Comparison of ENCODE assay signal across 7 cellular contexts in the genomic region with DNA sequence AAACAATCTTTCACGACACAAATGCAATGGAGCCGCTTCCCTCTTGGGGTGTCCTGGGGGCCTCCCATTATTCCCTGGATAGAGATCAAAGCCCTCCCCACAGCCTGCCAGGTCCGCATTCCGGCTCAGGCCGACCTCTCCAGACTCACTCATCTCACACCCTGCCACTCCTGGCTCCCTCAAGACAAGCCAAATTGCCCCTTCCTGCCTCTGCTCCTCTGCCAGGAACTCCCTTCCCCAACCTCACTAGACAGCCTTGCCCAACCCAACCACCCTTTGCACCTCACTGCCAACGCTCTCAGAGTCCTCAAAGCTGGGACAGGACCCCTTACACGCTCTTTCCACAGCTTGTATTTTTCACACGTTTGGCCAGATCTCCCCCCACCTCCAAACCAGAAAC. TPM values are rescaled to one million over a fixed set of nuclear protein-coding genes. Genes with fewer than 3 reads are reported as not detected.
A peak's percentile ranks its signal among the peaks of the same experiment; 100 is the strongest.
DNase-seq lines count a peak whose midpoint lies in the region; ATAC-seq and TF ChIP-seq lines count a peak whose summit lies in the region.

No MANE protein-coding gene starts in this region.

- TF ChIP-seq POLR2A in IMR-90 (IDR thresholded peaks at IDR 0.05; ENCODE audit: low read depth, low read length): no peak; the same call in 1 of the 2 replicates

- no peaks in the 10 kb centered on the region for H3K9me3 Mint-ChIP-seq in activated naive CD8-positive, alpha-beta T cell treated with anti-CD3 and anti-CD28 coated beads, Interleukin-2, amount 50 U/mL, for 24 hours

- H3K56ac ChIP-seq in IMR-90 (ENCODE audit: extremely low read depth, insufficient read depth, low read length): no peak overlapping the region

- no peak overlapping the region for H4K91ac ChIP-seq in IMR-90 (ENCODE audit: insufficient read depth, low read depth, low read length)

- peaks cover 33% of the 10 kb centered on the region for H3K4me1 Mint-ChIP-seq in activated naive CD8-positive, alpha-beta T cell treated with anti-CD3 and anti-CD28 coated beads, Interleukin-2, amount 50 U/mL, for 24 hours

- H2BK120ac ChIP-seq in IMR-90 (ENCODE audit: low read depth, low read length): no peak overlapping the region

- WGBS in IMR-90 (ENCODE audit: extremely low coverage in 2 of 2, insufficient read length in 1 of 2), 2 experiments: 48% methylated on average over 4 of the region's 8 CpGs; no CpG with 5 or more reads in 1 of the 2 experiments

- TF ChIP-seq CTCF in IMR-90 (conservative IDR thresholded peaks at IDR 0.05; ENCODE audit: low read depth, low read length): no peak
- TF ChIP-seq CTCF in left lung (IDR thresholded peaks at IDR 0.05): no peak

- H3K27ac Mint-ChIP-seq in activated naive CD8-positive, alpha-beta T cell treated with anti-CD3 and anti-CD28 coated beads, Interleukin-2, amount 50 U/mL, for 24 hours: peak overlapping the region; percentile 89

- POLR2A ChIA-PET in IMR-90 (lab: Charles Lee; ENCODE audit: unreplicated experiment): no interaction called here

- H3K4me3 ChIP-seq in IMR-90 (ENCODE audit: insufficient read depth, low read depth, low read length) (peak overlapping the region; percentile 99), left lung (peak overlapping the region; percentile 73 to 86)

- H2AK9ac ChIP-seq in IMR-90 (replicated peaks; ENCODE audit: low read depth, low read length, poor library complexity): peak overlapping the region; percentile 99

- H3K23ac ChIP-seq in IMR-90 (ENCODE audit: low read depth, low read length): peak overlapping the region; percentile 92

- H4K20me1 ChIP-seq in IMR-90 (ENCODE audit: insufficient read depth, low read length): peaks cover 46% of the 10 kb centered on the region

- H3K14ac ChIP-seq in IMR-90 (replicated peaks; ENCODE audit: low read depth, low read length): peak overlapping the region; percentile 63; the same call in 1 of the 2 replicates

- H2BK5ac ChIP-seq in IMR-90 (ENCODE audit: low read depth, low read length, poor library complexity, severe bottlenecking): no peak overlapping the region

- no TSS peak for BruUV-seq in IMR-90 (replicated peaks; lab: Mats Ljungman, UMichigan)

- H3K4me3 Mint-ChIP-seq in activated naive CD8-positive, alpha-beta T cell treated with anti-CD3 and anti-CD28 coated beads, Interleukin-2, amount 50 U/mL, for 24 hours: peak overlapping the region; percentile 92

- no peak overlapping the region for H2BK15ac ChIP-seq in IMR-90 (ENCODE audit: low read depth, low read length)

- no peak overlapping the region for H2BK20ac ChIP-seq in IMR-90 (ENCODE audit: low read depth, low read length)

- ATAC-seq in IMR-90 (ENCODE audit: low read depth): no peak
- peak; percentile 31 for ATAC-seq in activated naive CD8-positive, alpha-beta T cell treated with anti-CD3 and anti-CD28 coated beads, Interleukin-2, amount 50 U/mL, for 24 hours
- ATAC-seq in left lung: no peak

- dilution Hi-C loops in IMR-90 (cut with HindIII; ENCODE audit: low sequenced_read_pairs, unreplicated experiment): no loop called here

- H3K4me1 ChIP-seq in IMR-90 (ENCODE audit: control insufficient read depth, insufficient read depth, low read length): peaks cover 24% of the 10 kb centered on the region
- H3K4me1 ChIP-seq in left lung: peaks cover 14 to 51% of the 10 kb centered on the region in 2 donors

- H3K9me3 ChIP-seq in IMR-90 (ENCODE audit: control insufficient read depth, insufficient read depth, low read length) (no peaks in the 10 kb centered on the region), left lung (no peaks in the 10 kb centered on the region)

- H3K79me1 ChIP-seq in IMR-90 (ENCODE audit: low read depth in 1 of 2, low read length in 2 of 2): peaks cover 4 to 44% of the 10 kb centered on the region in 2 experiments

- no peak overlapping the region for H3K4ac ChIP-seq in IMR-90 (ENCODE audit: low read depth, low read length)

- no peaks in the 10 kb centered on the region for H3K27me3 Mint-ChIP-seq in activated naive CD8-positive, alpha-beta T cell treated with anti-CD3 and anti-CD28 coated beads, Interleukin-2, amount 50 U/mL, for 24 hours

- CTCF ChIA-PET in IMR-90 (lab: Yijun Ruan, JAX): no interaction called here

- H3K36me3 ChIP-seq in IMR-90 (ENCODE audit: control insufficient read depth, insufficient read depth, low read length): peaks cover 12% of the 10 kb centered on the region; the same call in 1 of the 2 replicates
- H3K36me3 ChIP-seq in left lung: peaks cover 0 to 18% of the 10 kb centered on the region in 2 donors

- no peak for DNase-seq in IMR-90
- no peak for DNase-seq in activated naive CD8-positive, alpha-beta T cell treated with anti-CD3 and anti-CD28 coated beads, Interleukin-2, amount 50 U/mL, for 24 hours
- DNase-seq in left lung: no peak
- DNase-seq in substantia nigra (lab: John Stamatoyannopoulos, UW): no peak
- no peak for DNase-seq in KG1 (lab: John Stamatoyannopoulos, UW)
- DNase-seq in NCI-H345 treated with DMSO at 0.1 percent for 48 hours (lab: John Stamatoyannopoulos, UW; ENCODE audit: unreplicated experiment): no peak
- no peak for DNase-seq in iPS-NIHi7 (ENCODE audit: extremely low spot score)

- H3K4me2 ChIP-seq in IMR-90 (ENCODE audit: low read depth, low read length): peak overlapping the region; percentile 99

- H3K36me3 Mint-ChIP-seq in activated naive CD8-positive, alpha-beta T cell treated with anti-CD3 and anti-CD28 coated beads, Interleukin-2, amount 50 U/mL, for 24 hours (ENCODE audit: low read depth): peaks cover 3% of the 10 kb centered on the region

- H3K27ac ChIP-seq in IMR-90 (ENCODE audit: insufficient read depth, low read length) (peak overlapping the region; percentile 4; the same call in 1 of the 2 replicates), left lung (peak overlapping the region; percentile 70 to 92), substantia nigra (ENCODE audit: low read depth, low read length, poor library complexity, severe bottlenecking) (peak overlapping the region; percentile 98)

- H2AK5ac ChIP-seq in IMR-90 (ENCODE audit: low read depth, low read length): no peak overlapping the region

- no peak overlapping the region for H4K5ac ChIP-seq in IMR-90 (ENCODE audit: low read depth, low read length)

- H3K9ac ChIP-seq in IMR-90 (ENCODE audit: low read depth, low read length): peak overlapping the region; percentile 97

- TF ChIP-seq RAD21 in IMR-90 (IDR thresholded peaks at IDR 0.05; ENCODE audit: low read length): no peak

- intact Hi-C loops in IMR-90 (cut with micrococcal nuclease): no loop called here
- intact Hi-C loops in left lung (cut with DNase I): no loop called here

- H3K18ac ChIP-seq in IMR-90 (ENCODE audit: low read depth, low read length): no peak overlapping the region

- no peak overlapping the region for H4K8ac ChIP-seq in IMR-90 (ENCODE audit: low read depth in 2 of 2, low read length in 2 of 2)

- in situ Hi-C loops in IMR-90 (cut with MboI; ENCODE audit: low sequenced_read_pairs): no loop called here

- no peaks in the 10 kb centered on the region for H3K27me3 ChIP-seq in IMR-90 (ENCODE audit: control insufficient read depth, insufficient read depth, low read length)
- H3K27me3 ChIP-seq in left lung: no peaks in the 10 kb centered on the region

- peaks cover 18% of the 10 kb centered on the region for H3K9me1 ChIP-seq in IMR-90 (ENCODE audit: insufficient read depth, low read length)

- no peak overlapping the region for H2AFZ ChIP-seq in IMR-90 (replicated peaks; ENCODE audit: low read length, poor library complexity)

TF ChIP-seq in IMR-90, 13 proteins besides CTCF, POLR2A, EP300 and RAD21 (continues in another document):
- TF ChIP-seq NFE2L2 (IDR thresholded peaks at IDR 0.05; ENCODE audit: low read depth, low read length) (no peak), RFX5 (IDR thresholded peaks at IDR 0.05; ENCODE audit: low read depth, low read length) (no peak), MAFK (IDR thresholded peaks at IDR 0.05; ENCODE audit: low read depth, low read length) (no peak), RCOR1 (IDR thresholded peaks at IDR 0.05; ENCODE audit: insufficient replicate concordance, low read length) (no peak), SMC3 (IDR thresholded peaks at IDR 0.05; ENCODE audit: low read depth, low read length) (no peak), CEBPB (IDR thresholded peaks at IDR 0.05; ENCODE audit: low read depth, low read length) (no peak)
- TF ChIP-seq, protein P1, sequence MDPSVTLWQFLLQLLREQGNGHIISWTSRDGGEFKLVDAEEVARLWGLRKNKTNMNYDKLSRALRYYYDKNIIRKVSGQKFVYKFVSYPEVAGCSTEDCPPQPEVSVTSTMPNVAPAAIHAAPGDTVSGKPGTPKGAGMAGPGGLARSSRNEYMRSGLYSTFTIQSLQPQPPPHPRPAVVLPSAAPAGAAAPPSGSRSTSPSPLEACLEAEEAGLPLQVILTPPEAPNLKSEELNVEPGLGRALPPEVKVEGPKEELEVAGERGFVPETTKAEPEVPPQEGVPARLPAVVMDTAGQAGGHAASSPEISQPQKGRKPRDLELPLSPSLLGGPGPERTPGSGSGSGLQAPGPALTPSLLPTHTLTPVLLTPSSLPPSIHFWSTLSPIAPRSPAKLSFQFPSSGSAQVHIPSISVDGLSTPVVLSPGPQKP (IDR thresholded peaks at IDR 0.05; ENCODE audit: borderline replicate concordance, low read depth, low read length): no peak

RNA-seq across cellular contexts. Expression of a gene that starts 1.5 kb away (rescaled TPM):
- total RNA-seq in IMR-90 (2012; rRNA removed) (31.9 and 37.8 TPM in 2 replicates), left lung (10 to 100 TPM; 70.2 to 72.7 TPM)
- polyA plus RNA-seq in IMR-90 (2012; rRNA removed): 76.2 and 111 TPM in 2 replicates
- polyA plus RNA-seq in IMR-90 (2012; cell fraction: cytosol; rRNA removed): 52.5 and 129 TPM in 2 replicates
- polyA plus RNA-seq in IMR-90 (2012; cell fraction: nucleus; rRNA removed; ENCODE audit: low replicate concordance): 86.9 and 244 TPM in 2 replicates

RNA-seq across cellular contexts. Expression of a gene that starts 20.4 kb away (rescaled TPM):
- total RNA-seq in IMR-90 (2012; rRNA removed) (0.90 and 1.7 TPM in 2 replicates), left lung (10 to 100 TPM; 18.5 to 28.8 TPM)
- 13.1 and 31.4 TPM in 2 replicates for polyA plus RNA-seq in IMR-90 (2012; rRNA removed)
- 14.5 and 19.8 TPM in 2 replicates for polyA plus RNA-seq in IMR-90 (2012; cell fraction: cytosol; rRNA removed)
- 18.0 and 29.0 TPM in 2 replicates for polyA plus RNA-seq in IMR-90 (2012; cell fraction: nucleus; rRNA removed; ENCODE audit: low replicate concordance)

RNA-seq across cellular contexts. Expression of a gene that starts 21.4 kb away (rescaled TPM):
- total RNA-seq in IMR-90 (2012; rRNA removed) (0.28 and 0.36 TPM in 2 replicates), left lung (1 to 10 TPM; 7.2 to 9.4 TPM)
- 2.8 and 3.6 TPM in 2 replicates for polyA plus RNA-seq in IMR-90 (2012; rRNA removed)
- 2.5 and 5.0 TPM in 2 replicates for polyA plus RNA-seq in IMR-90 (2012; cell fraction: cytosol; rRNA removed)
- 4.0 and 16.1 TPM in 2 replicates for polyA plus RNA-seq in IMR-90 (2012; cell fraction: nucleus; rRNA removed; ENCODE audit: low replicate concordance)

RNA-seq across cellular contexts. Expression of a gene that starts 21.4 kb away (rescaled TPM):
- 10.8 and 16.1 TPM in 2 replicates for total RNA-seq in IMR-90 (2012; rRNA removed)
- 24.0 and 28.1 TPM in 2 replicates for polyA plus RNA-seq in IMR-90 (2012; rRNA removed)
- polyA plus RNA-seq in IMR-90 (2012; cell fraction: cytosol; rRNA removed): 24.9 and 55.9 TPM in 2 replicates
- 46.2 and 111 TPM in 2 replicates for polyA plus RNA-seq in IMR-90 (2012; cell fraction: nucleus; rRNA removed; ENCODE audit: low replicate concordance)
- total RNA-seq in left lung: 10 to 100 TPM; 75.4 to 86.6 TPM

RNA-seq across cellular contexts. Expression of a gene that starts 35.5 kb away (rescaled TPM):
- 1.4 and 2.5 TPM in 2 replicates for total RNA-seq in IMR-90 (2012; rRNA removed)
- 39.2 and 63.7 TPM in 2 replicates for polyA plus RNA-seq in IMR-90 (2012; rRNA removed)
- 13.1 and 26.8 TPM in 2 replicates for polyA plus RNA-seq in IMR-90 (2012; cell fraction: cytosol; rRNA removed)
- polyA plus RNA-seq in IMR-90 (2012; cell fraction: nucleus; rRNA removed; ENCODE audit: low replicate concordance): 185 and 1,091 TPM in 2 replicates
- total RNA-seq in left lung: 10 to 100 TPM; 20.3 to 30.8 TPM

Comparison
In these comparisons a context has a peak if more than half of its experiments do, and no peak if none do; other contexts are left out.
1. H3K27ac ChIP-seq: peak in every context shown above with its lines; median percentile 98 in substantia nigra; 81 in left lung; 4 in IMR-90.